ENCODE assay signal across 8 cellular contexts in genomic region chr7:123537026-123537642, GRCh38. TPM values are rescaled to one million over a fixed set of nuclear protein-coding genes. Genes with fewer than 3 reads are reported as not detected.
A peak's percentile ranks its signal among the peaks of the same experiment; 100 is the strongest.
DNase-seq lines count a peak whose midpoint lies in the region; ATAC-seq, FAIRE-seq and TF ChIP-seq lines count a peak whose summit lies in the region.

No MANE protein-coding gene starts in this region.

- peaks cover 6% of the 10 kb centered on the region for H3K4me1 Mint-ChIP-seq in glutamatergic neuron (ENCODE audit: low read depth, unreplicated experiment)
- peaks cover 19% of the 10 kb centered on the region for H3K4me1 Mint-ChIP-seq in stimulated activated effector memory CD8-positive, alpha-beta T cell treated with anti-CD3 and anti-CD28 coated beads, Interleukin-12 subunit alpha, Interleukin-12 subunit beta, amount 100 ng/mL, for 72 hours

- H3K9me3 Mint-ChIP-seq in glutamatergic neuron (ENCODE audit: unreplicated experiment) = no peaks in the 10 kb centered on the region
- no peaks in the 10 kb centered on the region for H3K9me3 Mint-ChIP-seq in stimulated activated effector memory CD8-positive, alpha-beta T cell treated with anti-CD3 and anti-CD28 coated beads, Interleukin-12 subunit alpha, Interleukin-12 subunit beta, amount 100 ng/mL, for 72 hours

- no peaks in the 10 kb centered on the region for H3K36me3 Mint-ChIP-seq in glutamatergic neuron (ENCODE audit: unreplicated experiment)
- H3K36me3 Mint-ChIP-seq in stimulated activated effector memory CD8-positive, alpha-beta T cell treated with anti-CD3 and anti-CD28 coated beads, Interleukin-12 subunit alpha, Interleukin-12 subunit beta, amount 100 ng/mL, for 72 hours = peaks cover 15% of the 10 kb centered on the region

- no peak overlapping the region for H3K4me3 Mint-ChIP-seq in glutamatergic neuron (ENCODE audit: unreplicated experiment)
- no peak overlapping the region for H3K4me3 Mint-ChIP-seq in stimulated activated effector memory CD8-positive, alpha-beta T cell treated with anti-CD3 and anti-CD28 coated beads, Interleukin-12 subunit alpha, Interleukin-12 subunit beta, amount 100 ng/mL, for 72 hours

- FAIRE-seq in A204.1 (lab: Jason Lieb, UNC) = peak; percentile 99

- H3K27me3 Mint-ChIP-seq in glutamatergic neuron (ENCODE audit: unreplicated experiment) = peaks cover 1% of the 10 kb centered on the region

- in situ Hi-C loops in GM13977 (cut with MboI; ENCODE audit: low pct_unique_long_range_greater_than_20kb, low sequenced_read_pairs, unreplicated experiment) = no loop called here
- in situ Hi-C loops in SK-MEL-5 (cut with HindIII; ENCODE audit: low pct_unique_long_range_greater_than_20kb, low sequenced_read_pairs) = no loop called here

- DNase-seq in GM13977 (ENCODE audit: low spot score) = no peak
- DNase-seq in SK-MEL-5 (ENCODE audit: low read depth, low spot score) = peak; percentile 55
- DNase-seq in glutamatergic neuron = no peak
- no peak for DNase-seq in stimulated activated effector memory CD8-positive, alpha-beta T cell treated with anti-CD3 and anti-CD28 coated beads, Interleukin-12 subunit alpha, Interleukin-12 subunit beta, amount 100 ng/mL, for 72 hours (ENCODE audit: low spot score in 2 of 2)
- no peak for DNase-seq in NK-92 treated with Interleukin-12 subunit alpha and Interleukin-12 subunit beta, amount 100 ng/mL, for 24 hours (lab: John Stamatoyannopoulos, UW)
- DNase-seq in NCI-H774 (lab: John Stamatoyannopoulos, UW) = no peak

- no peak for ATAC-seq in stimulated activated effector memory CD8-positive, alpha-beta T cell treated with anti-CD3 and anti-CD28 coated beads, Interleukin-12 subunit alpha, Interleukin-12 subunit beta, amount 100 ng/mL, for 72 hours
- ATAC-seq in GM18519 (IDR thresholded peaks at IDR 0.05; ENCODE audit: low FRiP score, unreplicated experiment) = no peak

- TF ChIP-seq CTCF in GM13977 (IDR thresholded peaks at IDR 0.05; ENCODE audit: extremely low read depth, insufficient read depth, missing control alignments) (peak; percentile 40), glutamatergic neuron (IDR thresholded peaks at IDR 0.05; ENCODE audit: partially characterized antibody, unreplicated experiment) (peak; percentile 52)

- H3K27ac Mint-ChIP-seq in glutamatergic neuron (ENCODE audit: unreplicated experiment) = no peak overlapping the region
- H3K27ac Mint-ChIP-seq in stimulated activated effector memory CD8-positive, alpha-beta T cell treated with anti-CD3 and anti-CD28 coated beads, Interleukin-12 subunit alpha, Interleukin-12 subunit beta, amount 100 ng/mL, for 72 hours = no peak overlapping the region

RNA-seq across cellular contexts. Expression of gene IQUB, which starts 2.7 kb away (rescaled TPM):
- total RNA-seq in SK-MEL-5 (2014; rRNA removed; shearing (Covaris generic)) = 0.18 TPM in 1 of 2 replicates, not detected in the other
- 0.06 and 0.31 TPM in 2 replicates for polyA plus RNA-seq in SK-MEL-5 (2015; cell fraction: cytosol; rRNA removed)
- polyA plus RNA-seq in SK-MEL-5 (2015; cell fraction: nucleus; rRNA removed) = 4.5 TPM in 1 of 2 replicates, not detected in the other
- total RNA-seq in glutamatergic neuron (ENCODE audit: unreplicated experiment) = 0.98 TPM

RNA-seq across cellular contexts. Expression of gene NDUFA5, which starts 20.5 kb away (rescaled TPM):
- 118 and 132 TPM in 2 replicates for total RNA-seq in SK-MEL-5 (2014; rRNA removed; shearing (Covaris generic))
- polyA plus RNA-seq in SK-MEL-5 (2015; cell fraction: cytosol; rRNA removed) = 71.6 and 88.4 TPM in 2 replicates
- polyA plus RNA-seq in SK-MEL-5 (2015; cell fraction: nucleus; rRNA removed) = 74.5 and 84.6 TPM in 2 replicates
- 84.4 TPM for total RNA-seq in glutamatergic neuron (ENCODE audit: unreplicated experiment)
